Comparison of ENCODE assay signal across 2 cellular contexts in the genomic region with DNA sequence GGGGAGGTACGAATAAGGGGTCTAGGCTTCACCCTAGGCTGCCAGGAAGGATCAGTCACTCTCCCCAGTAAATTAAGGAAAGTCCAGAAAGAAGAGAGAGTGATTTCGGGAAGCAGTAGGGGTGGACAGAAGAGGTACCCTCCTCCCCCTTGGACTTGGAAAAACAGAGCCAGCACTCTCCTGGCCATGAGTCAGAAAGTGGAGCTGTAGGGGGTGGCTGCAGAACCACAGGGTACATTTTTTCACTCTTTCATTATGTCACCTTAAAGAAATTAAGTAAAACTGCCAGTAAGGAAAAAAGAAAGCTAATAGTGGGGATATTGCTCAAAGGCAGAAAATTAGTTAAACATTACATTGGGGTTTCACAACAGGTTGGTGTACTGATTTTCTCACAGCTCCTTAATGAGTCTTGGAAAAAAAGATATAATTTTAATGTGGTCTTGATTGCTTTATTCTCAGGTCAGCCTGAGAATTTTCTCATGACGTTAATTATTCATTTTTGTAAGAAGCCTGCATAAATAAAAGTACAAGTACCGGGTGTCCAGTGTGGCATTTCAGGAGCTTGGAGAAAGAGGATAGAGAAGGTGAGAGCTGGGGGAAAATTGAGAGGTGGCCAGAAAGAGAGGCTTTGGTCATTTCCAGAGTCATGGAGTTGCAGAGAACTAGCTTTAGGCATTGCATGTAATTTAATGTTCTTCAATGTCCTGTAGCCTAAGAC.
TF ChIP-seq lines count a peak whose summit lies in the region.

No MANE protein-coding gene starts in this region.

TF ChIP-seq in GM12878, 131 proteins besides CTCF, POLR2A, EP300 and RAD21:
- TF ChIP-seq ATF7 (IDR thresholded peaks at IDR 0.05; ENCODE audit: low read depth) (peak; percentile 46; the same call in 1 of the 2 replicates), EZH2 (IDR thresholded peaks at IDR 0.05; ENCODE audit: borderline replicate concordance, control insufficient read depth, low read depth, low read length) (no peak), IKZF2 (IDR thresholded peaks at IDR 0.05) (peak in 1 of 2 experiments; percentile 36; a peak in 2 of 4 replicates), MTA2 (IDR thresholded peaks at IDR 0.05; ENCODE audit: low read depth) (peak; percentile 50; the same call in 1 of the 2 replicates), ZNF274 (IDR thresholded peaks at IDR 0.05; ENCODE audit: insufficient read depth, insufficient read length) (no peak), NFYA (IDR thresholded peaks at IDR 0.05; ENCODE audit: borderline replicate concordance, low read depth, low read length) (no peak), CHD1 (IDR thresholded peaks at IDR 0.05; ENCODE audit: low read depth, low read length) (no peak)

TF ChIP-seq in HepG2, 621 proteins besides CTCF, POLR2A, EP300 and RAD21:
- TF ChIP-seq SMC3 (IDR thresholded peaks at IDR 0.05; ENCODE audit: low read length) = no peak
- no peak for TF ChIP-seq ZNF772 (CRISPR knock-in tag; IDR thresholded peaks at IDR 0.05)
- TF ChIP-seq CEBPB (IDR thresholded peaks at IDR 0.05; ENCODE audit: borderline replicate concordance, low read depth, low read length) = peak; percentile 49; the same call in 1 of the 2 replicates
TF ChIP-seq in HepG2: peak in this region for 1.
